Comparison of ENCODE assay signal across 15 cellular contexts in genomic region chr5:135018457-135018856, GRCh38. TPM values are rescaled to one million over a fixed set of nuclear protein-coding genes. Genes with fewer than 3 reads are reported as not detected.
DNase-seq lines count a peak whose midpoint lies in the region; ATAC-seq and TF ChIP-seq lines count a peak whose summit lies in the region.
"Had no signal": no experiment of that assay in that cellular context is flagged by ENCODE, and none has a peak within 500 bp of the region (broad histone marks: within the 10 kb centered on the region; RNA-seq: fewer than 3 reads in every experiment).

No MANE protein-coding gene starts in this region.

- H3K27me3 Mint-ChIP-seq in chondrocyte (ENCODE audit: low read depth), result peaks cover 44% of the 10 kb centered on the region

- DNase-seq in RWPE2 (ENCODE audit: low spot score), result peak; percentile 52
- peak; percentile 27 for DNase-seq in chondrocyte (ENCODE audit: low spot score)
- peak; percentile 18 to 40 for DNase-seq in left lung
- DNase-seq in posterior vena cava (ENCODE audit: low spot score), result peak; percentile 26
- no peak for DNase-seq in islet precursor cell
- DNase-seq in T-helper 9 cell, result no peak
- DNase-seq: C1 segment of cervical spinal cord, Calu3, DMS 273 treated with DMSO at 0.1 percent for 48 hours, GM23248 had no signal

- H3K9me3 Mint-ChIP-seq in chondrocyte (ENCODE audit: low read depth), result peaks cover 2% of the 10 kb centered on the region
- H3K9me3 Mint-ChIP-seq: CD4-positive, alpha-beta T cell had no signal

- no peak for ATAC-seq in RWPE2 (ENCODE audit: low read depth)
- ATAC-seq in left lung, result no peak
- no peak for ATAC-seq in HG03439 (IDR thresholded peaks at IDR 0.05; ENCODE audit: unreplicated experiment)
- ATAC-seq: HCT116 had no signal

- no peak for TF ChIP-seq CTCF in RWPE2 (IDR thresholded peaks at IDR 0.05; ENCODE audit: poor library complexity, severe bottlenecking)
- no peak for TF ChIP-seq CTCF in chondrocyte (IDR thresholded peaks at IDR 0.05)
- no peak for TF ChIP-seq CTCF in left lung (IDR thresholded peaks at IDR 0.05)

- no peaks in the 10 kb centered on the region for H3K36me3 ChIP-seq in RWPE2 (ENCODE audit: low read depth)
- no peaks in the 10 kb centered on the region for H3K36me3 ChIP-seq in left lung

- H3K4me3 ChIP-seq in RWPE2 (ENCODE audit: severe bottlenecking) (no peak overlapping the region), left lung (no peak overlapping the region)
- H3K4me3 ChIP-seq: GM23248 had no signal

- H3K36me3 Mint-ChIP-seq in chondrocyte (ENCODE audit: low read depth), result peaks cover 4% of the 10 kb centered on the region

- H3K27me3 ChIP-seq in RWPE2 (ENCODE audit: insufficient read depth, poor library complexity, severe bottlenecking), result no peaks in the 10 kb centered on the region
- H3K27me3 ChIP-seq in left lung, result peaks cover 0 to 12% of the 10 kb centered on the region in 2 donors

- H3K9me3 ChIP-seq in RWPE2 (ENCODE audit: severe bottlenecking) (no peaks in the 10 kb centered on the region), left lung (no peaks in the 10 kb centered on the region)

- H3K27ac ChIP-seq in RWPE2 (ENCODE audit: poor library complexity, severe bottlenecking), result no peak overlapping the region
- no peak overlapping the region for H3K27ac ChIP-seq in left lung
- H3K27ac ChIP-seq: GM23248 had no signal

- H3K4me3 Mint-ChIP-seq in chondrocyte (ENCODE audit: unreplicated experiment), result no peak overlapping the region
- H3K4me3 Mint-ChIP-seq: B cell; CD4-positive, alpha-beta T cell had no signal

- intact Hi-C loops in left lung (cut with DNase I), result no loop called here
- intact Hi-C loops in posterior vena cava (cut with DNase I), result no loop called here

- H3K4me1 ChIP-seq in RWPE2 (ENCODE audit: insufficient read depth, poor library complexity, severe bottlenecking) (no peaks in the 10 kb centered on the region), left lung (no peaks in the 10 kb centered on the region)

- H3K27ac Mint-ChIP-seq in chondrocyte (ENCODE audit: unreplicated experiment), result no peak overlapping the region
- H3K27ac Mint-ChIP-seq: B cell; CD4-positive, alpha-beta T cell had no signal

- H3K4me1 Mint-ChIP-seq in chondrocyte (ENCODE audit: low read depth), result peaks cover 10% of the 10 kb centered on the region
- H3K4me1 Mint-ChIP-seq: B cell had no signal

RNA-seq across cellular contexts. Expression of gene PITX1, which starts 15.6 kb away (rescaled TPM):
- total RNA-seq in chondrocyte, result 0.18 TPM in 1 of 3 replicates, not detected in the others
- total RNA-seq in left lung, result under 1 TPM; 0.18 to 0.38 TPM
- total RNA-seq in posterior vena cava, result under 1 TPM; 0.81 to 0.97 TPM
- total RNA-seq: B cell; CD4-positive, alpha-beta T cell; GM23248 had no signal

RNA-seq across cellular contexts. Expression of gene CATSPER3, which starts 50.8 kb away (rescaled TPM):
- total RNA-seq in chondrocyte, result 0.17 to 0.64 TPM (median 0.39 TPM) in 3 replicates
- total RNA-seq in left lung, result under 1 TPM; 0.42 to 0.85 TPM
- total RNA-seq in posterior vena cava, result under 1 TPM in 1 of 2 donors, not detected in 1; 0.43 TPM
- total RNA-seq: HT-29 had no signal

Comparison
In these comparisons a context has a peak if more than half of its experiments do, and no peak if none do; other contexts are left out.
1. DNase-seq: peak in RWPE2 (single experiment), chondrocyte (single experiment), left lung (2 of 2) and posterior vena cava (single experiment); none in islet precursor cell (single experiment) and T-helper 9 cell (single experiment).